2 cellular contexts compared by ENCODE assay signal in the genomic region with DNA sequence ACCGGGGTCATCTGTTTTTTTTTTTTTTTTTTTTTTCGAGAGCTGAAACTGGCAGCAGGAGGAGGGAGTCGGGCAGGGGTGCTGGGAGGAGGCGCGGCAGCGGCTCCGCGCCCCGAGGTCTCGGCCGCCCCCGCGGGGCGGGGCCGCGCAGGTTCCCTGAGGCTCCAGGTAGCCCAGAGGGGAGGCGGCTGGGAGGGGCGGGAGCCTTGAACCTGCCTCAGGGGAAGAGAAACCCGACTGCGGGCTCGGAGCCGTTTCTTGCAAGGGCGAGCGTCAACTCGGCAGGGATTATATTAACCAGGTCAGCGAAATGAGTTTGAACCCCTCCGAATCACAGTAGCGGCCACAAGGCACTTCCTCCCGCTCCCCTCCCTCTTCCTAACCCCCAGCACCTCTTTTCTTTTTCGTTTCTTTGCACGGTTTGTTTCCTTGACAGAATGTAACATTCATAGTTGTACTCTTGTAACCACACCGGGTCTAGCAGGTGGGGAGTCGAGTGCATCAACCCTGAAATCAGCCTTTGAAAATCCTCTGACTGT.
TF ChIP-seq lines count a peak whose summit lies in the region.

No MANE protein-coding gene starts in this region.

TF ChIP-seq in GM12878, 131 proteins besides CTCF, POLR2A, EP300 and RAD21 (continued from another document and continues in another):
- no peak for TF ChIP-seq RCOR1 (conservative IDR thresholded peaks at IDR 0.05; ENCODE audit: low read depth, low read length)
- TF ChIP-seq, protein P1, sequence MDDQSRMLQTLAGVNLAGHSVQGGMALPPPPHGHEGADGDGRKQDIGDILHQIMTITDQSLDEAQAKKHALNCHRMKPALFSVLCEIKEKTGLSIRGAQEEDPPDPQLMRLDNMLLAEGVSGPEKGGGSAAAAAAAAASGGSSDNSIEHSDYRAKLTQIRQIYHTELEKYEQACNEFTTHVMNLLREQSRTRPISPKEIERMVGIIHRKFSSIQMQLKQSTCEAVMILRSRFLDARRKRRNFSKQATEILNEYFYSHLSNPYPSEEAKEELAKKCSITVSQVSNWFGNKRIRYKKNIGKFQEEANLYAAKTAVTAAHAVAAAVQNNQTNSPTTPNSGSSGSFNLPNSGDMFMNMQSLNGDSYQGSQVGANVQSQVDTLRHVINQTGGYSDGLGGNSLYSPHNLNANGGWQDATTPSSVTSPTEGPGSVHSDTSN (IDR thresholded peaks at IDR 0.05; ENCODE audit: insufficient replicate concordance, low read depth, low read length), result no peak
- 0 out of 2 replicates have a peak, but pooled peaks have one; percentile 41 for TF ChIP-seq TAF1 (IDR thresholded peaks at IDR 0.05; ENCODE audit: borderline replicate concordance, low read depth, low read length)
- peak; percentile 24; the same call in 1 of the 2 replicates for TF ChIP-seq PML (IDR thresholded peaks at IDR 0.05; ENCODE audit: low read length)
- 0 out of 2 replicates have a peak, but pooled peaks have one; percentile 18 for TF ChIP-seq MXI1 (IDR thresholded peaks at IDR 0.05; ENCODE audit: low read depth, low read length)
- 0 out of 2 replicates have a peak, but pooled peaks have one; percentile 28 for TF ChIP-seq MTA3 (IDR thresholded peaks at IDR 0.05; ENCODE audit: borderline replicate concordance, low read length)
- TF ChIP-seq POLR2AphosphoS5 (IDR thresholded peaks at IDR 0.05; ENCODE audit: low read length), result 0 out of 2 replicates have a peak, but pooled peaks have one; percentile 30
- TF ChIP-seq EGR1 (IDR thresholded peaks at IDR 0.05; ENCODE audit: borderline replicate concordance in 1 of 2, low read depth in 2 of 2, low read length in 2 of 2), result peak in 1 of 2 experiments; percentile 96; a peak in 2 of 3 replicates
- TF ChIP-seq IKZF1 (conservative IDR thresholded peaks at IDR 0.05), result no peak; the same call in none of the 2 replicates
- TF ChIP-seq POU2F2 (IDR thresholded peaks at IDR 0.05; ENCODE audit: borderline replicate concordance, low read depth, low read length), result no peak
- TF ChIP-seq, protein P2, sequence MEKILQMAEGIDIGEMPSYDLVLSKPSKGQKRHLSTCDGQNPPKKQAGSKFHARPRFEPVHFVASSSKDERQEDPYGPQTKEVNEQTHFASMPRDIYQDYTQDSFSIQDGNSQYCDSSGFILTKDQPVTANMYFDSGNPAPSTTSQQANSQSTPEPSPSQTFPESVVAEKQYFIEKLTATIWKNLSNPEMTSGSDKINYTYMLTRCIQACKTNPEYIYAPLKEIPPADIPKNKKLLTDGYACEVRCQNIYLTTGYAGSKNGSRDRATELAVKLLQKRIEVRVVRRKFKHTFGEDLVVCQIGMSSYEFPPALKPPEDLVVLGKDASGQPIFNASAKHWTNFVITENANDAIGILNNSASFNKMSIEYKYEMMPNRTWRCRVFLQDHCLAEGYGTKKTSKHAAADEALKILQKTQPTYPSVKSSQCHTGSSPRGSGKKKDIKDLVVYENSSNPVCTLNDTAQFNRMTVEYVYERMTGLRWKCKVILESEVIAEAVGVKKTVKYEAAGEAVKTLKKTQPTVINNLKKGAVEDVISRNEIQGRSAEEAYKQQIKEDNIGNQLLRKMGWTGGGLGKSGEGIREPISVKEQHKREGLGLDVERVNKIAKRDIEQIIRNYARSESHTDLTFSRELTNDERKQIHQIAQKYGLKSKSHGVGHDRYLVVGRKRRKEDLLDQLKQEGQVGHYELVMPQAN (conservative IDR thresholded peaks at IDR 0.05), result peak; percentile 92
- TF ChIP-seq, protein P3, sequence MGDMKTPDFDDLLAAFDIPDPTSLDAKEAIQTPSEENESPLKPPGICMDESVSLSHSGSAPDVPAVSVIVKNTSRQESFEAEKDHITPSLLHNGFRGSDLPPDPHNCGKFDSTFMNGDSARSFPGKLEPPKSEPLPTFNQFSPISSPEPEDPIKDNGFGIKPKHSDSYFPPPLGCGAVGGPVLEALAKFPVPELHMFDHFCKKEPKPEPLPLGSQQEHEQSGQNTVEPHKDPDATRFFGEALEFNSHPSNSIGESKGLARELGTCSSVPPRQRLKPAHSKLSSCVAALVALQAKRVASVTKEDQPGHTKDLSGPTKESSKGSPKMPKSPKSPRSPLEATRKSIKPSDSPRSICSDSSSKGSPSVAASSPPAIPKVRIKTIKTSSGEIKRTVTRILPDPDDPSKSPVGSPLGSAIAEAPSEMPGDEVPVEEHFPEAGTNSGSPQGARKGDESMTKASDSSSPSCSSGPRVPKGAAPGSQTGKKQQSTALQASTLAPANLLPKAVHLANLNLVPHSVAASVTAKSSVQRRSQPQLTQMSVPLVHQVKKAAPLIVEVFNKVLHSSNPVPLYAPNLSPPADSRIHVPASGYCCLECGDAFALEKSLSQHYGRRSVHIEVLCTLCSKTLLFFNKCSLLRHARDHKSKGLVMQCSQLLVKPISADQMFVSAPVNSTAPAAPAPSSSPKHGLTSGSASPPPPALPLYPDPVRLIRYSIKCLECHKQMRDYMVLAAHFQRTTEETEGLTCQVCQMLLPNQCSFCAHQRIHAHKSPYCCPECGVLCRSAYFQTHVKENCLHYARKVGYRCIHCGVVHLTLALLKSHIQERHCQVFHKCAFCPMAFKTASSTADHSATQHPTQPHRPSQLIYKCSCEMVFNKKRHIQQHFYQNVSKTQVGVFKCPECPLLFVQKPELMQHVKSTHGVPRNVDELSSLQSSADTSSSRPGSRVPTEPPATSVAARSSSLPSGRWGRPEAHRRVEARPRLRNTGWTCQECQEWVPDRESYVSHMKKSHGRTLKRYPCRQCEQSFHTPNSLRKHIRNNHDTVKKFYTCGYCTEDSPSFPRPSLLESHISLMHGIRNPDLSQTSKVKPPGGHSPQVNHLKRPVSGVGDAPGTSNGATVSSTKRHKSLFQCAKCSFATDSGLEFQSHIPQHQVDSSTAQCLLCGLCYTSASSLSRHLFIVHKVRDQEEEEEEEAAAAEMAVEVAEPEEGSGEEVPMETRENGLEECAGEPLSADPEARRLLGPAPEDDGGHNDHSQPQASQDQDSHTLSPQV (IDR thresholded peaks at IDR 0.05), result no peak
- TF ChIP-seq FOS (IDR thresholded peaks at IDR 0.05; ENCODE audit: borderline replicate concordance, extremely low read depth, insufficient read length), result no peak
- no peak for TF ChIP-seq ATF7 (IDR thresholded peaks at IDR 0.05; ENCODE audit: low read depth)
- TF ChIP-seq FOXM1 (IDR thresholded peaks at IDR 0.05; ENCODE audit: low read depth, low read length), result peak; percentile 87; the same call in 1 of the 2 replicates
- TF ChIP-seq BCL11A (IDR thresholded peaks at IDR 0.05; ENCODE audit: low read depth, low read length), result peak; percentile 75
- TF ChIP-seq IRF4 (IDR thresholded peaks at IDR 0.05; ENCODE audit: low read depth, low read length), result peak; percentile 33; the same call in 1 of the 2 replicates
- TF ChIP-seq ZBED1 (IDR thresholded peaks at IDR 0.05; ENCODE audit: borderline replicate concordance), result peak; percentile 81
- TF ChIP-seq CHD1 (IDR thresholded peaks at IDR 0.05; ENCODE audit: low read depth, low read length), result no peak

TF ChIP-seq in liver, 16 proteins besides CTCF, POLR2A, EP300 and RAD21 (continued from another document):
- TF ChIP-seq, protein P4, sequence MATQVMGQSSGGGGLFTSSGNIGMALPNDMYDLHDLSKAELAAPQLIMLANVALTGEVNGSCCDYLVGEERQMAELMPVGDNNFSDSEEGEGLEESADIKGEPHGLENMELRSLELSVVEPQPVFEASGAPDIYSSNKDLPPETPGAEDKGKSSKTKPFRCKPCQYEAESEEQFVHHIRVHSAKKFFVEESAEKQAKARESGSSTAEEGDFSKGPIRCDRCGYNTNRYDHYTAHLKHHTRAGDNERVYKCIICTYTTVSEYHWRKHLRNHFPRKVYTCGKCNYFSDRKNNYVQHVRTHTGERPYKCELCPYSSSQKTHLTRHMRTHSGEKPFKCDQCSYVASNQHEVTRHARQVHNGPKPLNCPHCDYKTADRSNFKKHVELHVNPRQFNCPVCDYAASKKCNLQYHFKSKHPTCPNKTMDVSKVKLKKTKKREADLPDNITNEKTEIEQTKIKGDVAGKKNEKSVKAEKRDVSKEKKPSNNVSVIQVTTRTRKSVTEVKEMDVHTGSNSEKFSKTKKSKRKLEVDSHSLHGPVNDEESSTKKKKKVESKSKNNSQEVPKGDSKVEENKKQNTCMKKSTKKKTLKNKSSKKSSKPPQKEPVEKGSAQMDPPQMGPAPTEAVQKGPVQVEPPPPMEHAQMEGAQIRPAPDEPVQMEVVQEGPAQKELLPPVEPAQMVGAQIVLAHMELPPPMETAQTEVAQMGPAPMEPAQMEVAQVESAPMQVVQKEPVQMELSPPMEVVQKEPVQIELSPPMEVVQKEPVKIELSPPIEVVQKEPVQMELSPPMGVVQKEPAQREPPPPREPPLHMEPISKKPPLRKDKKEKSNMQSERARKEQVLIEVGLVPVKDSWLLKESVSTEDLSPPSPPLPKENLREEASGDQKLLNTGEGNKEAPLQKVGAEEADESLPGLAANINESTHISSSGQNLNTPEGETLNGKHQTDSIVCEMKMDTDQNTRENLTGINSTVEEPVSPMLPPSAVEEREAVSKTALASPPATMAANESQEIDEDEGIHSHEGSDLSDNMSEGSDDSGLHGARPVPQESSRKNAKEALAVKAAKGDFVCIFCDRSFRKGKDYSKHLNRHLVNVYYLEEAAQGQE (IDR thresholded peaks at IDR 0.05), result no peak
- TF ChIP-seq, protein P5, sequence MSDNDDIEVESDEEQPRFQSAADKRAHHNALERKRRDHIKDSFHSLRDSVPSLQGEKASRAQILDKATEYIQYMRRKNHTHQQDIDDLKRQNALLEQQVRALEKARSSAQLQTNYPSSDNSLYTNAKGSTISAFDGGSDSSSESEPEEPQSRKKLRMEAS (IDR thresholded peaks at IDR 0.05), result no peak
- TF ChIP-seq TAF1 (conservative IDR thresholded peaks at IDR 0.05), result no peak
- TF ChIP-seq YY1 (IDR thresholded peaks at IDR 0.05), result no peak
- TF ChIP-seq RXRA (IDR thresholded peaks at IDR 0.05), result no peak
- TF ChIP-seq, protein P6, sequence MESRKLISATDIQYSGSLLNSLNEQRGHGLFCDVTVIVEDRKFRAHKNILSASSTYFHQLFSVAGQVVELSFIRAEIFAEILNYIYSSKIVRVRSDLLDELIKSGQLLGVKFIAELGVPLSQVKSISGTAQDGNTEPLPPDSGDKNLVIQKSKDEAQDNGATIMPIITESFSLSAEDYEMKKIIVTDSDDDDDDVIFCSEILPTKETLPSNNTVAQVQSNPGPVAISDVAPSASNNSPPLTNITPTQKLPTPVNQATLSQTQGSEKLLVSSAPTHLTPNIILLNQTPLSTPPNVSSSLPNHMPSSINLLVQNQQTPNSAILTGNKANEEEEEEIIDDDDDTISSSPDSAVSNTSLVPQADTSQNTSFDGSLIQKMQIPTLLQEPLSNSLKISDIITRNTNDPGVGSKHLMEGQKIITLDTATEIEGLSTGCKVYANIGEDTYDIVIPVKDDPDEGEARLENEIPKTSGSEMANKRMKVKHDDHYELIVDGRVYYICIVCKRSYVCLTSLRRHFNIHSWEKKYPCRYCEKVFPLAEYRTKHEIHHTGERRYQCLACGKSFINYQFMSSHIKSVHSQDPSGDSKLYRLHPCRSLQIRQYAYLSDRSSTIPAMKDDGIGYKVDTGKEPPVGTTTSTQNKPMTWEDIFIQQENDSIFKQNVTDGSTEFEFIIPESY (IDR thresholded peaks at IDR 0.05), result no peak
- no peak for TF ChIP-seq HNF4A (conservative IDR thresholded peaks at IDR 0.05)
- TF ChIP-seq GABPA (IDR thresholded peaks at IDR 0.05 in 1 of 2, conservative IDR thresholded peaks at IDR 0.05 in 1 of 2), result no peak
- no peak for TF ChIP-seq NR2F2 (IDR thresholded peaks at IDR 0.05)
- TF ChIP-seq, protein P7, sequence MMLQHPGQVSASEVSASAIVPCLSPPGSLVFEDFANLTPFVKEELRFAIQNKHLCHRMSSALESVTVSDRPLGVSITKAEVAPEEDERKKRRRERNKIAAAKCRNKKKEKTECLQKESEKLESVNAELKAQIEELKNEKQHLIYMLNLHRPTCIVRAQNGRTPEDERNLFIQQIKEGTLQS (IDR thresholded peaks at IDR 0.05), result no peak
- no peak for TF ChIP-seq SP1 (IDR thresholded peaks at IDR 0.05)
- TF ChIP-seq FOXA2 (IDR thresholded peaks at IDR 0.05), result no peak
